8 cellular contexts compared by ENCODE assay signal in genomic region chr17:64129765-64130558, GRCh38. TPM values are rescaled to one million over a fixed set of nuclear protein-coding genes. Genes with fewer than 3 reads are reported as not detected.
DNase-seq lines count a peak whose midpoint lies in the region; ATAC-seq and TF ChIP-seq lines count a peak whose summit lies in the region.

TSS of gene ERN1 (minus strand) at chr17:64130144. CDS start at chr17:64130029, 115 bp downstream.

- H3K9me3 ChIP-seq in HUES6 (ENCODE audit: control insufficient read depth, insufficient read depth, low read depth, low read length) (no peaks in the 10 kb centered on the region), OCI-LY3 (ENCODE audit: insufficient read depth, low read length) (no peaks in the 10 kb centered on the region)

- peaks cover 49% of the 10 kb centered on the region for H3K79me2 ChIP-seq in OCI-LY3 (ENCODE audit: low read length)

- H3K36me3 Mint-ChIP-seq in endothelial cell (ENCODE audit: low read depth, unreplicated experiment), result peaks cover 4% of the 10 kb centered on the region

- H3K4me2 ChIP-seq in OCI-LY3 (ENCODE audit: low read length), result peak within 1 kb of the TSS; percentile 85

- TF ChIP-seq CTCF in OCI-LY3 (IDR thresholded peaks at IDR 0.05; ENCODE audit: low read depth, low read length), result no peak
- no peak for TF ChIP-seq CTCF in endothelial cell (IDR thresholded peaks at IDR 0.05; ENCODE audit: unreplicated experiment)

- in situ Hi-C loops in Caki2 (cut with HindIII; ENCODE audit: low pct_unique_long_range_greater_than_20kb, low sequenced_read_pairs), result no loop called here

- peaks cover 2% of the 10 kb centered on the region for H3K27me3 Mint-ChIP-seq in endothelial cell (ENCODE audit: unreplicated experiment)

- peak within 1 kb of the TSS; percentile 95 for H3K4me3 Mint-ChIP-seq in endothelial cell (ENCODE audit: unreplicated experiment)

- ATAC-seq in GM21381 (IDR thresholded peaks at IDR 0.05; ENCODE audit: unreplicated experiment), result peak; percentile 81

- peak; percentile 84 for DNase-seq in Caki2 (ENCODE audit: low read depth)
- DNase-seq in activated CD8-positive, alpha-beta memory T cell treated with anti-CD3 and anti-CD28 coated beads, Interleukin-2, amount 50 U/mL, for 48 hours, result peak; percentile 97
- DNase-seq in endothelial cell (ENCODE audit: low spot score), result peak; percentile 93
- DNase-seq in midbrain (lab: John Stamatoyannopoulos, UW), result peak; percentile 96
- peak; percentile 80 to 83 for DNase-seq in stimulated activated CD8-positive, alpha-beta memory T cell treated with anti-CD3 and anti-CD28 coated beads, Interleukin-15, amount 100 ng/mL, for 48 hours (ENCODE audit: low read depth in 2 of 2)

- H3K36me3 ChIP-seq in HUES6 (ENCODE audit: control insufficient read depth, insufficient read depth, low read length) (no peaks in the 10 kb centered on the region), OCI-LY3 (replicated peaks; ENCODE audit: low read depth, low read length) (peaks cover 21% of the 10 kb centered on the region)

- peak within 1 kb of the TSS; percentile 64 for H3K27ac Mint-ChIP-seq in endothelial cell (ENCODE audit: unreplicated experiment)

- no peak within 1 kb of the TSS for H3K27ac ChIP-seq in HUES6 (ENCODE audit: low read depth, low read length)
- H3K27ac ChIP-seq in OCI-LY3 (ENCODE audit: low read length), result peak within 1 kb of the TSS; percentile 98

- peaks cover 12% of the 10 kb centered on the region for H3K4me1 Mint-ChIP-seq in endothelial cell (ENCODE audit: unreplicated experiment)

- no peaks in the 10 kb centered on the region for H3K9me3 Mint-ChIP-seq in endothelial cell (ENCODE audit: unreplicated experiment)

- H2AFZ ChIP-seq in OCI-LY3 (ENCODE audit: low read depth, low read length), result peak within 1 kb of the TSS; percentile 10; the same call in 1 of the 2 replicates

- H3K4me3 ChIP-seq in HUES6 (ENCODE audit: low read depth, low read length) (peak within 1 kb of the TSS; percentile 84), OCI-LY3 (ENCODE audit: low read length) (peak within 1 kb of the TSS; percentile 84)

- H3K9ac ChIP-seq in HUES6 (ENCODE audit: low read length) (peak within 1 kb of the TSS; percentile 76), OCI-LY3 (ENCODE audit: low read length) (peak within 1 kb of the TSS; percentile 91)

- peaks cover 32% of the 10 kb centered on the region for H4K20me1 ChIP-seq in OCI-LY3 (ENCODE audit: insufficient read depth, low read length)

- H3K27me3 ChIP-seq in HUES6 (ENCODE audit: control insufficient read depth, insufficient read depth, low read length), result peaks cover 27% of the 10 kb centered on the region
- H3K27me3 ChIP-seq in OCI-LY3 (ENCODE audit: low read depth, low read length), result no peaks in the 10 kb centered on the region

- H3K4me1 ChIP-seq in HUES6 (ENCODE audit: control insufficient read depth, insufficient read depth, low read length) (peaks cover 12% of the 10 kb centered on the region; the same call in 1 of the 2 replicates), OCI-LY3 (ENCODE audit: low read length) (peaks cover 46% of the 10 kb centered on the region)

RNA-seq across cellular contexts. Expression of gene ERN1, which starts in this region (rescaled TPM):
- 0.46 and 1.2 TPM in 2 replicates for total RNA-seq in Caki2 (2014; rRNA removed; shearing (Covaris generic); ENCODE audit: low replicate concordance)
- total RNA-seq in endothelial cell (ENCODE audit: unreplicated experiment), result 16.7 TPM
